8 cellular contexts compared by ENCODE assay signal in the genomic region with DNA sequence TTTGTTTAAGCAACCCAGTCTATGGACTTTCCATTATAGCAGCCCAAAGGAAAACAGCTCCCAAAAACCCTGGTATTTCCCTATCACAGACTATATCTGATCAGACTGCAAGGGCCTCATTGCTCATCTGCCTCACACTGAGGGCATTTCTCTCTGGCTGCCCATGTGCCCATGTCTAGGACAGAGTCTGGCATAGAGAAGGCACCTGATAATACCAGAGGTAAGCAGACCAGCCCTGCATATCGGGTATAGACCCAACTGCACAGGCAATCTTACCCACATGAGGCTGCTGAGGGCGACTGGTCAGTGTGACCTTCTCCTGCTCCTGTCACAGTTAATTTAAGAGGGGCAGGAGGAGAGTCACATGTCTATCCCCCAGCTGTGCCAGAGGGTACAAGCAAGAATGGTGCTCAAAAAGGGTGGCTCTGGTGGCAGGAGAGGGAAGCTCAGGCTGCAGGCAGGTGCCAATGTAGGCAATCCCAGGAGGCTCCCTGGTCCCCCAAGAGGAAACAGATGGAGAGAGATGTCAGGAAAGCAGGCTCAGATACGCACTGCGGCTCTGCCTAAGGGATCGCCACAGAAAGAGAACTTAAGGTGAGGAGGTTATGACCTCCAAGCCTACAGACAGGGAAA. TPM values are rescaled to one million over a fixed set of nuclear protein-coding genes. Genes with fewer than 3 reads are reported as not detected.
DNase-seq lines count a peak whose midpoint lies in the region; ATAC-seq and TF ChIP-seq lines count a peak whose summit lies in the region.

No MANE protein-coding gene starts in this region.

- POLR2A ChIA-PET in WTC11 (lab: Charles Lee): interaction anchor here (1.2 kb wide), 1 partner anchor 42 kb away, joined by 4 read pairs; the partner anchor contains the start of gene TTC21A

- ATAC-seq in WTC11 (no peak), HG03097 (IDR thresholded peaks at IDR 0.05; ENCODE audit: low FRiP score, unreplicated experiment) (no peak), GM21723 (IDR thresholded peaks at IDR 0.05; ENCODE audit: unreplicated experiment) (no peak)

- H3K36me3 ChIP-seq in hepatocyte (replicated peaks; ENCODE audit: insufficient read depth, low read depth) (peaks cover 8% of the 10 kb centered on the region), subcutaneous abdominal adipose tissue (ENCODE audit: control insufficient read depth in 5 of 5, insufficient read depth in 5 of 5, low read length in 5 of 5) (peaks cover 6 to 15% (median 14%) of the 10 kb centered on the region in 5 donors)

- no peaks in the 10 kb centered on the region for H3K9me3 ChIP-seq in hepatocyte (ENCODE audit: low read depth)
- H3K9me3 ChIP-seq in subcutaneous abdominal adipose tissue (ENCODE audit: control insufficient read depth in 5 of 5, low read length in 5 of 5): no peaks in the 10 kb centered on the region

- DNase-seq in activated naive CD4-positive, alpha-beta T cell treated with anti-CD3 and anti-CD28 coated beads for 36 hours: no peak
- DNase-seq in activated naive CD4-positive, alpha-beta T cell treated with anti-CD3 and anti-CD28 coated beads, Interleukin-2, amount 50 U/mL, for 16 hours: no peak
- DNase-seq in WTC11 (ENCODE audit: low spot score) (no peak), hepatocyte (ENCODE audit: low spot score) (no peak), GM13976 (ENCODE audit: low spot score) (no peak)

- H3K4me3 Mint-ChIP-seq in activated naive CD4-positive, alpha-beta T cell treated with anti-CD3 and anti-CD28 coated beads for 36 hours: peak overlapping the region; percentile 99
- H3K4me3 Mint-ChIP-seq in WTC11: peak overlapping the region; percentile 88

- TF ChIP-seq CTCF in WTC11 (IDR thresholded peaks at IDR 0.05) (no peak), hepatocyte (IDR thresholded peaks at IDR 0.05; ENCODE audit: poor library complexity) (no peak), GM13976 (IDR thresholded peaks at IDR 0.05; ENCODE audit: borderline replicate concordance, control extremely low read depth, extremely low read depth, insufficient read depth, missing control alignments) (no peak)

- no peaks in the 10 kb centered on the region for H3K9me3 Mint-ChIP-seq in activated naive CD4-positive, alpha-beta T cell treated with anti-CD3 and anti-CD28 coated beads for 36 hours
- H3K9me3 Mint-ChIP-seq in WTC11: no peaks in the 10 kb centered on the region

- H3K4me3 ChIP-seq in hepatocyte: peak overlapping the region; percentile 3
- H3K4me3 ChIP-seq in subcutaneous abdominal adipose tissue (ENCODE audit: low read depth in 1 of 5, low read length in 5 of 5): peak overlapping the region; percentile 68 to 99 (median 85)

- no peaks in the 10 kb centered on the region for H3K27me3 ChIP-seq in hepatocyte
- H3K27me3 ChIP-seq in subcutaneous abdominal adipose tissue (ENCODE audit: control insufficient read depth in 5 of 5, insufficient read depth in 4 of 5, low read length in 5 of 5): no peaks in the 10 kb centered on the region

- CTCF ChIA-PET in activated naive CD4-positive, alpha-beta T cell treated with anti-CD3 and anti-CD28 coated beads for 36 hours (lab: Charles Lee): interaction anchor here (0.8 to 3.2 kb wide), 10 partner anchors 15 to 142 kb away, joined by 3 to 11 read pairs (median 6); partner anchors contain the start of genes GORASP1 and TTC21A
- CTCF ChIA-PET in WTC11 (lab: Charles Lee): interaction anchor here (0.8 to 2.5 kb wide), 5 partner anchors 13 to 499 kb away, joined by 3 to 12 read pairs (median 4); no protein-coding TSS in a partner anchor

- peak overlapping the region; percentile 100 for H3K27ac ChIP-seq in hepatocyte
- H3K27ac ChIP-seq in subcutaneous abdominal adipose tissue (ENCODE audit: low read depth, low read length): peak overlapping the region; percentile 96

- H2AFZ ChIP-seq in hepatocyte: no peak overlapping the region

- peaks cover 71% of the 10 kb centered on the region for H3K4me1 ChIP-seq in hepatocyte (ENCODE audit: insufficient read depth)
- H3K4me1 ChIP-seq in subcutaneous abdominal adipose tissue (ENCODE audit: control insufficient read depth in 5 of 5, insufficient read depth in 5 of 5, low read length in 5 of 5): peaks cover 30 to 76% (median 72%) of the 10 kb centered on the region in 5 donors

- H3K4me2 ChIP-seq in hepatocyte: peak overlapping the region; percentile 95

- H3K9ac ChIP-seq in subcutaneous abdominal adipose tissue (ENCODE audit: low read length in 5 of 5): peak overlapping the region; percentile 31 to 100 (median 88)

- H3K79me2 ChIP-seq in hepatocyte: peaks cover 73% of the 10 kb centered on the region

- intact Hi-C loops in activated naive CD4-positive, alpha-beta T cell treated with anti-CD3 and anti-CD28 coated beads for 36 hours (cut with micrococcal nuclease): no loop called here

- H4K20me1 ChIP-seq in hepatocyte (ENCODE audit: insufficient read depth, poor library complexity, severe bottlenecking): peaks cover 70% of the 10 kb centered on the region

- peaks cover 60% of the 10 kb centered on the region for H3K4me1 Mint-ChIP-seq in activated naive CD4-positive, alpha-beta T cell treated with anti-CD3 and anti-CD28 coated beads for 36 hours (ENCODE audit: low read depth)
- H3K4me1 Mint-ChIP-seq in WTC11: peaks cover 76% of the 10 kb centered on the region

- no peaks in the 10 kb centered on the region for H3K9me2 ChIP-seq in hepatocyte (replicated peaks; ENCODE audit: insufficient read depth)

- peak overlapping the region; percentile 98 for H3K27ac Mint-ChIP-seq in activated naive CD4-positive, alpha-beta T cell treated with anti-CD3 and anti-CD28 coated beads for 36 hours
- H3K27ac Mint-ChIP-seq in WTC11: peak overlapping the region; percentile 98

- peaks cover 70% of the 10 kb centered on the region for H3K36me3 Mint-ChIP-seq in activated naive CD4-positive, alpha-beta T cell treated with anti-CD3 and anti-CD28 coated beads for 36 hours (ENCODE audit: low read depth)
- H3K36me3 Mint-ChIP-seq in WTC11: peaks cover 9% of the 10 kb centered on the region

- no peaks in the 10 kb centered on the region for H3K27me3 Mint-ChIP-seq in activated naive CD4-positive, alpha-beta T cell treated with anti-CD3 and anti-CD28 coated beads for 36 hours (ENCODE audit: low read depth)
- H3K27me3 Mint-ChIP-seq in WTC11 (ENCODE audit: low read depth): no peaks in the 10 kb centered on the region

- 47% methylated on average over 5 of the region's 5 CpGs for WGBS in hepatocyte (ENCODE audit: low lambda C conversion rate, missing lambda C conversion rate)

- in situ Hi-C loops in GM13976 (cut with MboI; ENCODE audit: low sequenced_read_pairs, unreplicated experiment): no loop called here

TF ChIP-seq in WTC11, 78 proteins besides CTCF, POLR2A, EP300 and RAD21:
- TF ChIP-seq ZNF416 (CRISPR knock-in tag; IDR thresholded peaks at IDR 0.05) (no peak), NR3C1 (CRISPR knock-in tag; conservative IDR thresholded peaks at IDR 0.05; ENCODE audit: low read depth) (no peak)

RNA-seq across cellular contexts. Expression of gene CSRNP1, which starts 3.1 kb away (rescaled TPM):
- total RNA-seq in activated naive CD4-positive, alpha-beta T cell treated with anti-CD3 and anti-CD28 coated beads for 36 hours: 10 to 100 TPM; 66.5 to 71.0 TPM
- total RNA-seq in WTC11 (2021) (8.0 to 8.7 TPM (median 8.5 TPM) in 3 replicates), hepatocyte (71.6 and 78.7 TPM in 2 replicates)
- 112 and 115 TPM in 2 replicates for polyA plus RNA-seq in hepatocyte

RNA-seq across cellular contexts. Expression of gene XIRP1, which starts 42.1 kb away (rescaled TPM):
- under 1 TPM; 0.62 to 0.72 TPM for total RNA-seq in activated naive CD4-positive, alpha-beta T cell treated with anti-CD3 and anti-CD28 coated beads for 36 hours
- total RNA-seq in WTC11 (2021) (not detected in 3 replicates), hepatocyte (0.10 TPM in 1 of 2 replicates, not detected in the other)
- 1.4 TPM in 1 of 2 replicates, not detected in the other for polyA plus RNA-seq in hepatocyte

RNA-seq across cellular contexts. Expression of gene TTC21A, which starts 42.8 kb away (rescaled TPM):
- total RNA-seq in activated naive CD4-positive, alpha-beta T cell treated with anti-CD3 and anti-CD28 coated beads for 36 hours: 1 to 10 TPM; 1.5 to 1.6 TPM
- 3.8 to 4.6 TPM (median 4.4 TPM) in 3 replicates for total RNA-seq in WTC11 (2021)
- total RNA-seq in hepatocyte: 1.2 and 3.7 TPM in 2 replicates
- 6.5 and 7.6 TPM in 2 replicates for polyA plus RNA-seq in hepatocyte

RNA-seq across cellular contexts. Expression of gene GORASP1, which starts 42.9 kb away (rescaled TPM):
- total RNA-seq in activated naive CD4-positive, alpha-beta T cell treated with anti-CD3 and anti-CD28 coated beads for 36 hours: 10 to 100 TPM; 19.0 to 21.8 TPM
- total RNA-seq in WTC11 (2021) (44.6 to 50.7 TPM (median 47.4 TPM) in 3 replicates), hepatocyte (38.0 and 48.6 TPM in 2 replicates)
- polyA plus RNA-seq in hepatocyte: 42.0 and 49.0 TPM in 2 replicates
